22 cellular contexts compared by ENCODE assay signal in the genomic region with DNA sequence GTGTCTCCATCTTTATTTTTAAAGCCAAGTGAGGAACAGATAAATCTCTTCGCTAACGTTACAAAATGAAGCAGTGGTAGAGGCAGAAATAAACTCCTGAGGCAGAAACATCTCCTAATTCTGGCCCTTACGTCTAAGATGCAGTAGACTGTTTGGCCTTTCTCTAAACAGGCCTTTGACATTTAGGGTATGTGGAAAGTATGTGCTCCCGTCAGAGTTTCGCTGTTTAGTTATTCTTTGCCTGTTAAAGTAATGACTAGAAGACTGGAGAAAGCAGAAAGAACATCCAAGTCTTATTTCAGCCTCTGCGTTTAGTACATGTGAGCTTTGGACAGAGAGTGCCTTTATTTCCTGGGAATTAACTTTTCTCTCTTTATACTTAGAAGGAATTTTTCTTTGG.
DNase-seq lines count a peak whose midpoint lies in the region; ATAC-seq and TF ChIP-seq lines count a peak whose summit lies in the region.
"Had no signal": no experiment of that assay in that cellular context is flagged by ENCODE, and none has a peak within 500 bp of the region (broad histone marks: within the 10 kb centered on the region; RNA-seq: fewer than 3 reads in every experiment).

No MANE protein-coding gene starts in this region.

- POLR2A ChIA-PET in Panc1 (lab: Charles Lee): no interaction called here

- H3K36me3 Mint-ChIP-seq in stimulated activated effector memory CD8-positive, alpha-beta T cell treated with anti-CD3 and anti-CD28 coated beads, Interleukin-12 subunit alpha, Interleukin-12 subunit beta, amount 100 ng/mL, for 72 hours: no peaks in the 10 kb centered on the region
- no peaks in the 10 kb centered on the region for H3K36me3 Mint-ChIP-seq in osteocyte (ENCODE audit: unreplicated experiment)

- BruUV-seq in Panc1 (replicated peaks; lab: Mats Ljungman, UMichigan): no TSS peak

- TF ChIP-seq EP300 in transverse colon (IDR thresholded peaks at IDR 0.05; ENCODE audit: low read depth): peak; percentile 91

- no peak for DNase-seq in Panc1 (ENCODE audit: low read depth, low spot score)
- no peak for DNase-seq in esophagus squamous epithelium (lab: John Stamatoyannopoulos, UW)
- DNase-seq in transverse colon: no peak
- no peak for DNase-seq in stimulated activated effector memory CD8-positive, alpha-beta T cell treated with anti-CD3 and anti-CD28 coated beads, Interleukin-12 subunit alpha, Interleukin-12 subunit beta, amount 100 ng/mL, for 72 hours (ENCODE audit: low spot score in 2 of 2)
- no peak for DNase-seq in stimulated activated CD4-positive, alpha-beta T cell treated with anti-CD3 and anti-CD28 coated beads, Interleukin-15, amount 100 ng/mL, for 24 hours
- no peak for DNase-seq in osteocyte (ENCODE audit: extremely low spot score, unreplicated experiment)
- DNase-seq: activated CD4-positive, alpha-beta T cell treated with anti-CD3 and anti-CD28 coated beads, Interleukin-2, amount 10 ng/mL, durations not matched to agents 7 days and 5 days; heart right ventricle; immature natural killer cell; left ventricle myocardium superior; NCI-H2107; NCI-H510A; PC-9; SIG-M5; stimulated activated naive CD8-positive, alpha-beta T cell treated with anti-CD3 and anti-CD28 coated beads, Interleukin-15, amount 100 ng/mL, for 72 hours; T-helper 1 cell had no signal

- in situ Hi-C loops in Panc1 (cut with HindIII; ENCODE audit: low pct_unique_long_range_greater_than_20kb, low sequenced_read_pairs) (no loop called here), transverse colon (cut with MboI; ENCODE audit: low pct_ligation_motif_present in 1 of 4, low pct_unique_long_range_greater_than_20kb in 1 of 4, low sequenced_read_pairs in 3 of 4) (no loop called here)

- TF ChIP-seq POLR2A in esophagus squamous epithelium (IDR thresholded peaks at IDR 0.05): no peak
- no peak for TF ChIP-seq POLR2A in transverse colon (IDR thresholded peaks at IDR 0.05)

- no peak overlapping the region for H3K4me3 ChIP-seq in Panc1 (ENCODE audit: low read depth in 2 of 2, low read length in 2 of 2)
- H3K4me3 ChIP-seq in esophagus squamous epithelium: no peak overlapping the region
- H3K4me3 ChIP-seq in muscle layer of duodenum (ENCODE audit: low read depth in 1 of 2, low read length in 2 of 2): no peak overlapping the region
- no peak overlapping the region for H3K4me3 ChIP-seq in transverse colon
- H3K4me3 ChIP-seq: heart right ventricle, PC-9 had no signal

- no peaks in the 10 kb centered on the region for H3K9me3 Mint-ChIP-seq in stimulated activated effector memory CD8-positive, alpha-beta T cell treated with anti-CD3 and anti-CD28 coated beads, Interleukin-12 subunit alpha, Interleukin-12 subunit beta, amount 100 ng/mL, for 72 hours
- H3K9me3 Mint-ChIP-seq in osteocyte (ENCODE audit: unreplicated experiment): peaks cover under 1% of the 10 kb centered on the region
- H3K9me3 Mint-ChIP-seq: activated CD4-positive, alpha-beta T cell treated with anti-CD3 and anti-CD28 coated beads, Interleukin-2, amount 10 ng/mL, durations not matched to agents 7 days and 5 days; activated T-helper 17 cell treated with anti-CD3 and anti-CD28 coated beads, Interleukin-2, amount 50 U/mL, for 72 hours had no signal

- H3K27ac ChIP-seq in Panc1 (ENCODE audit: low read length): peak overlapping the region; percentile 57; the same call in 1 of the 2 replicates
- peak overlapping the region in 3 of 4 donors; percentile 45 to 66 (median 53) for H3K27ac ChIP-seq in esophagus squamous epithelium
- H3K27ac ChIP-seq in muscle layer of duodenum (ENCODE audit: low read length): peak overlapping the region; percentile 85
- H3K27ac ChIP-seq in transverse colon: peak overlapping the region; percentile 71 to 80 (median 74)
- H3K27ac ChIP-seq: HL-60, neutrophil, PC-9 had no signal

- H3K36me3 ChIP-seq in Panc1 (ENCODE audit: control insufficient read depth, insufficient read depth, low read length) (no peaks in the 10 kb centered on the region), esophagus squamous epithelium (no peaks in the 10 kb centered on the region), muscle layer of duodenum (ENCODE audit: control insufficient read depth in 1 of 2, insufficient read depth in 2 of 2, low read length in 2 of 2) (no peaks in the 10 kb centered on the region), transverse colon (no peaks in the 10 kb centered on the region)
- H3K36me3 ChIP-seq: heart right ventricle, neutrophil had no signal

- H3K4me1 ChIP-seq in Panc1 (ENCODE audit: control insufficient read depth, insufficient read depth, low read length) (no peaks in the 10 kb centered on the region), esophagus squamous epithelium (peaks cover 0 to 28% (median 0%) of the 10 kb centered on the region in 3 donors), muscle layer of duodenum (ENCODE audit: control insufficient read depth in 1 of 2, insufficient read depth in 2 of 2, low read length in 2 of 2) (peaks cover under 1 to 3% of the 10 kb centered on the region in 2 donors), transverse colon (peaks cover 0 to 28% (median 4%) of the 10 kb centered on the region in 4 donors)

- H3K27me3 ChIP-seq in Panc1 (ENCODE audit: control insufficient read depth, insufficient read depth, low read length) (no peaks in the 10 kb centered on the region), esophagus squamous epithelium (no peaks in the 10 kb centered on the region), muscle layer of duodenum (ENCODE audit: low read depth, low read length) (no peaks in the 10 kb centered on the region), transverse colon (no peaks in the 10 kb centered on the region)
- H3K27me3 ChIP-seq: heart right ventricle, neutrophil had no signal

- H3K4me1 Mint-ChIP-seq in stimulated activated effector memory CD8-positive, alpha-beta T cell treated with anti-CD3 and anti-CD28 coated beads, Interleukin-12 subunit alpha, Interleukin-12 subunit beta, amount 100 ng/mL, for 72 hours: no peaks in the 10 kb centered on the region
- peaks cover 21% of the 10 kb centered on the region for H3K4me1 Mint-ChIP-seq in osteocyte (ENCODE audit: unreplicated experiment)
- H3K4me1 Mint-ChIP-seq: activated T-helper 17 cell treated with anti-CD3 and anti-CD28 coated beads, Interleukin-2, amount 50 U/mL, for 72 hours; immature natural killer cell; stimulated activated naive CD8-positive, alpha-beta T cell treated with anti-CD3 and anti-CD28 coated beads, Interleukin-15, amount 100 ng/mL, for 72 hours had no signal

- H3K9me3 ChIP-seq in Panc1 (ENCODE audit: control insufficient read depth, insufficient read depth, low read depth, low read length) (no peaks in the 10 kb centered on the region), esophagus squamous epithelium (no peaks in the 10 kb centered on the region), muscle layer of duodenum (ENCODE audit: control insufficient read depth in 1 of 2, low read length in 2 of 2) (no peaks in the 10 kb centered on the region), transverse colon (no peaks in the 10 kb centered on the region)
- H3K9me3 ChIP-seq: heart right ventricle, neutrophil had no signal

- CTCF ChIA-PET in Panc1 (lab: Charles Lee): no interaction called here

- 76 to 79% methylated on average over 6 of the region's 6 CpGs for WGBS in esophagus squamous epithelium, 2 donors
- 71 to 83% methylated on average over 4 to 6 of the region's 6 CpGs for WGBS in transverse colon (ENCODE audit: low coverage in 1 of 2), 2 donors

- intact Hi-C loops in Panc1 (cut with micrococcal nuclease; ENCODE audit: unreplicated experiment): no loop called here
- intact Hi-C loops in esophagus squamous epithelium (cut with DNase I): no loop called here
- intact Hi-C loops in transverse colon (cut with DNase I; ENCODE audit: low total_unique reads): loop anchor here (5.0 kb wide), 1 partner anchor 156 kb away; no protein-coding TSS in a partner anchor

- H3K4me3 Mint-ChIP-seq in stimulated activated effector memory CD8-positive, alpha-beta T cell treated with anti-CD3 and anti-CD28 coated beads, Interleukin-12 subunit alpha, Interleukin-12 subunit beta, amount 100 ng/mL, for 72 hours: no peak overlapping the region
- no peak overlapping the region for H3K4me3 Mint-ChIP-seq in osteocyte (ENCODE audit: unreplicated experiment)
- H3K4me3 Mint-ChIP-seq: activated CD4-positive, alpha-beta T cell treated with anti-CD3 and anti-CD28 coated beads, Interleukin-2, amount 10 ng/mL, durations not matched to agents 7 days and 5 days; activated naive CD8-positive, alpha-beta T cell; activated T-helper 17 cell treated with anti-CD3 and anti-CD28 coated beads, Interleukin-2, amount 50 U/mL, for 72 hours; immature natural killer cell; stimulated activated naive CD8-positive, alpha-beta T cell treated with anti-CD3 and anti-CD28 coated beads, Interleukin-15, amount 100 ng/mL, for 72 hours had no signal

- no peak for TF ChIP-seq CTCF in Panc1 (IDR thresholded peaks at IDR 0.05)
- no peak for TF ChIP-seq CTCF in esophagus squamous epithelium (IDR thresholded peaks at IDR 0.05)
- no peak for TF ChIP-seq CTCF in transverse colon (IDR thresholded peaks at IDR 0.05)
- no peak for TF ChIP-seq CTCF in osteocyte (IDR thresholded peaks at IDR 0.05)

- ATAC-seq in Panc1 (no peak), HG02970 (IDR thresholded peaks at IDR 0.05; ENCODE audit: low FRiP score, unreplicated experiment) (no peak)
- no peak for ATAC-seq in stimulated activated effector memory CD8-positive, alpha-beta T cell treated with anti-CD3 and anti-CD28 coated beads, Interleukin-12 subunit alpha, Interleukin-12 subunit beta, amount 100 ng/mL, for 72 hours
- ATAC-seq: activated T-helper 17 cell treated with anti-CD3 and anti-CD28 coated beads, Interleukin-2, amount 50 U/mL, for 72 hours; left ventricle myocardium superior; stimulated activated naive CD8-positive, alpha-beta T cell treated with anti-CD3 and anti-CD28 coated beads, Interleukin-15, amount 100 ng/mL, for 72 hours had no signal

- no peaks in the 10 kb centered on the region for H3K27me3 Mint-ChIP-seq in osteocyte (ENCODE audit: unreplicated experiment)
- H3K27me3 Mint-ChIP-seq: activated CD4-positive, alpha-beta T cell treated with anti-CD3 and anti-CD28 coated beads, Interleukin-2, amount 10 ng/mL, durations not matched to agents 7 days and 5 days; activated naive CD8-positive, alpha-beta T cell; activated T-helper 17 cell treated with anti-CD3 and anti-CD28 coated beads, Interleukin-2, amount 50 U/mL, for 72 hours; stimulated activated naive CD8-positive, alpha-beta T cell treated with anti-CD3 and anti-CD28 coated beads, Interleukin-15, amount 100 ng/mL, for 72 hours had no signal

- H3K27ac Mint-ChIP-seq in stimulated activated effector memory CD8-positive, alpha-beta T cell treated with anti-CD3 and anti-CD28 coated beads, Interleukin-12 subunit alpha, Interleukin-12 subunit beta, amount 100 ng/mL, for 72 hours: no peak overlapping the region
- H3K27ac Mint-ChIP-seq in osteocyte (ENCODE audit: unreplicated experiment): no peak overlapping the region
- H3K27ac Mint-ChIP-seq: activated CD4-positive, alpha-beta T cell treated with anti-CD3 and anti-CD28 coated beads, Interleukin-2, amount 10 ng/mL, durations not matched to agents 7 days and 5 days; activated naive CD8-positive, alpha-beta T cell; activated T-helper 17 cell treated with anti-CD3 and anti-CD28 coated beads, Interleukin-2, amount 50 U/mL, for 72 hours; immature natural killer cell; stimulated activated naive CD8-positive, alpha-beta T cell treated with anti-CD3 and anti-CD28 coated beads, Interleukin-15, amount 100 ng/mL, for 72 hours had no signal
